Comparison of ENCODE assay signal across 15 cellular contexts in genomic region chr6:84466521-84466920, GRCh38.
DNase-seq lines count a peak whose midpoint lies in the region; ATAC-seq and TF ChIP-seq lines count a peak whose summit lies in the region.
"Had no signal": no experiment of that assay in that cellular context is flagged by ENCODE, and none has a peak within 500 bp of the region (broad histone marks: within the 10 kb centered on the region; RNA-seq: fewer than 3 reads in every experiment).

No MANE protein-coding gene starts in this region.

- H3K27ac ChIP-seq in DND-41 (ENCODE audit: low read length) (no peak overlapping the region), neuronal stem cell (replicated peaks; ENCODE audit: low read length) (no peak overlapping the region), right atrium auricular region (no peak overlapping the region)
- H3K27ac ChIP-seq: KMS-11, stomach had no signal

- DNase-seq in DND-41 (no peak), NCI-H69 (lab: John Stamatoyannopoulos, UW) (peak; percentile 6), dermis microvascular lymphatic vessel endothelial cell (ENCODE audit: low read depth in 2 of 2) (peak; percentile 60 to 85), neuronal stem cell (ENCODE audit: low spot score) (no peak), RPMI8226 (no peak), right atrium auricular region (ENCODE audit: low spot score) (no peak)
- DNase-seq in natural killer cell treated with Interleukin-12 subunit alpha and Interleukin-12 subunit beta and Interleukin-15 and Interleukin-18, amount 100 ng/mL, for 72 hours (ENCODE audit: low spot score), result no peak
- DNase-seq: activated CD4-positive, alpha-beta T cell treated with anti-CD3 and anti-CD28 coated beads, Interleukin-2, amount 50 U/mL, for 1 hour; activated naive CD4-positive, alpha-beta T cell treated with anti-CD3 and anti-CD28 coated beads, Interleukin-2, amount 10 ng/mL, durations not matched to agents 7 days and 5 days; effector CD4-positive, alpha-beta T cell; NCI-H446 treated with DMSO at 0.1 percent for 48 hours; stomach had no signal

- H3K4me3 ChIP-seq in DND-41 (ENCODE audit: low read depth in 1 of 2, low read length in 2 of 2) (no peak overlapping the region), neuronal stem cell (ENCODE audit: low read length in 2 of 2) (no peak overlapping the region), right atrium auricular region (no peak overlapping the region)
- H3K4me3 ChIP-seq: stomach had no signal

- H3K4me1 ChIP-seq in DND-41 (ENCODE audit: insufficient read depth, low read length), result no peaks in the 10 kb centered on the region
- H3K4me1 ChIP-seq in neuronal stem cell (ENCODE audit: control insufficient read depth in 2 of 2, insufficient read depth in 1 of 2, low read depth in 1 of 2, low read length in 2 of 2), result peaks cover 0 to 3% of the 10 kb centered on the region in 2 donors
- H3K4me1 ChIP-seq in right atrium auricular region, result no peaks in the 10 kb centered on the region
- H3K4me1 ChIP-seq: stomach had no signal

- H3K9me3 Mint-ChIP-seq in natural killer cell treated with Interleukin-12 subunit alpha and Interleukin-12 subunit beta and Interleukin-15 and Interleukin-18, amount 100 ng/mL, for 72 hours, result peaks cover 14% of the 10 kb centered on the region
- H3K9me3 Mint-ChIP-seq: activated naive CD4-positive, alpha-beta T cell treated with anti-CD3 and anti-CD28 coated beads, Interleukin-2, amount 10 ng/mL, durations not matched to agents 7 days and 5 days; neural crest cell had no signal

- H3K4me1 Mint-ChIP-seq in natural killer cell treated with Interleukin-12 subunit alpha and Interleukin-12 subunit beta and Interleukin-15 and Interleukin-18, amount 100 ng/mL, for 72 hours (ENCODE audit: low read depth in 2 of 2), result no peaks in the 10 kb centered on the region
- H3K4me1 Mint-ChIP-seq: activated naive CD4-positive, alpha-beta T cell treated with anti-CD3 and anti-CD28 coated beads, Interleukin-2, amount 10 ng/mL, durations not matched to agents 7 days and 5 days; neural crest cell had no signal

- H3K14ac ChIP-seq in neuronal stem cell (ENCODE audit: low read length), result peak overlapping the region; percentile 31

- H3K36me3 Mint-ChIP-seq in natural killer cell treated with Interleukin-12 subunit alpha and Interleukin-12 subunit beta and Interleukin-15 and Interleukin-18, amount 100 ng/mL, for 72 hours, result no peaks in the 10 kb centered on the region
- H3K36me3 Mint-ChIP-seq: activated naive CD4-positive, alpha-beta T cell treated with anti-CD3 and anti-CD28 coated beads, Interleukin-2, amount 10 ng/mL, durations not matched to agents 7 days and 5 days had no signal

- no peak overlapping the region for H4K91ac ChIP-seq in neuronal stem cell (ENCODE audit: low read depth, low read length, poor library complexity)

- H2AFZ ChIP-seq in DND-41 (ENCODE audit: low read depth, low read length), result no peak overlapping the region
- no peak overlapping the region for H2AFZ ChIP-seq in neuronal stem cell (ENCODE audit: low read length)

- no peaks in the 10 kb centered on the region for H3K27me3 Mint-ChIP-seq in natural killer cell treated with Interleukin-12 subunit alpha and Interleukin-12 subunit beta and Interleukin-15 and Interleukin-18, amount 100 ng/mL, for 72 hours
- H3K27me3 Mint-ChIP-seq: activated naive CD4-positive, alpha-beta T cell treated with anti-CD3 and anti-CD28 coated beads, Interleukin-2, amount 10 ng/mL, durations not matched to agents 7 days and 5 days had no signal

- no peak overlapping the region for H2BK5ac ChIP-seq in neuronal stem cell (ENCODE audit: low read length)

- no peak overlapping the region for H3K27ac Mint-ChIP-seq in natural killer cell treated with Interleukin-12 subunit alpha and Interleukin-12 subunit beta and Interleukin-15 and Interleukin-18, amount 100 ng/mL, for 72 hours
- H3K27ac Mint-ChIP-seq: activated naive CD4-positive, alpha-beta T cell treated with anti-CD3 and anti-CD28 coated beads, Interleukin-2, amount 10 ng/mL, durations not matched to agents 7 days and 5 days had no signal

- no peak overlapping the region for H4K8ac ChIP-seq in neuronal stem cell (ENCODE audit: low read depth, low read length)

- no peaks in the 10 kb centered on the region for H4K20me1 ChIP-seq in DND-41 (ENCODE audit: insufficient read depth, low read length)

- H2AK5ac ChIP-seq in neuronal stem cell (ENCODE audit: low read depth, low read length), result no peak overlapping the region

- no peak overlapping the region for H2BK120ac ChIP-seq in neuronal stem cell (ENCODE audit: low read depth, low read length)

- H3K23ac ChIP-seq in neuronal stem cell (ENCODE audit: low read depth, low read length, poor library complexity), result no peak overlapping the region

- no peaks in the 10 kb centered on the region for H3K9me3 ChIP-seq in DND-41 (ENCODE audit: insufficient read depth, low read length, severe bottlenecking)
- H3K9me3 ChIP-seq in neuronal stem cell (replicated peaks in 1 of 2; ENCODE audit: control insufficient read depth in 2 of 2, insufficient read depth in 1 of 2, low read depth in 1 of 2, low read length in 2 of 2), result no peaks in the 10 kb centered on the region
- H3K9me3 ChIP-seq in right atrium auricular region, result no peaks in the 10 kb centered on the region
- H3K9me3 ChIP-seq: stomach had no signal

- H3K27me3 ChIP-seq in DND-41 (ENCODE audit: insufficient read depth, low read length, poor library complexity) (no peaks in the 10 kb centered on the region), neuronal stem cell (ENCODE audit: control insufficient read depth in 3 of 3, insufficient read depth in 3 of 3, low read depth in 1 of 3, low read length in 3 of 3) (no peaks in the 10 kb centered on the region), right atrium auricular region (no peaks in the 10 kb centered on the region)
- H3K27me3 ChIP-seq: stomach had no signal

- ATAC-seq in DND-41 (ENCODE audit: insufficient read depth, low read depth) (peak; percentile 48; the same call in 1 of the 3 replicates), GM18502 (IDR thresholded peaks at IDR 0.05; ENCODE audit: poor library complexity, unreplicated experiment) (no peak)
- no peak for ATAC-seq in natural killer cell treated with Interleukin-12 subunit alpha and Interleukin-12 subunit beta and Interleukin-15 and Interleukin-18, amount 100 ng/mL, for 72 hours

- no CpG with 5 or more reads among the region's 4 CpGs for WGBS in neuronal stem cell (ENCODE audit: extremely low coverage in 2 of 2, insufficient read length in 2 of 2, insufficient replicate concordance in 1 of 2), 2 donors

- H3K18ac ChIP-seq in neuronal stem cell (ENCODE audit: low read length), result peak overlapping the region; percentile 60

- H3K36me3 ChIP-seq in DND-41 (ENCODE audit: insufficient read depth, low read length) (no peaks in the 10 kb centered on the region), neuronal stem cell (replicated peaks in 1 of 2; ENCODE audit: control insufficient read depth in 2 of 2, insufficient read depth in 2 of 2, low read length in 2 of 2) (no peaks in the 10 kb centered on the region), right atrium auricular region (no peaks in the 10 kb centered on the region)
- H3K36me3 ChIP-seq: stomach had no signal

- no peak overlapping the region for H2BK15ac ChIP-seq in neuronal stem cell (ENCODE audit: low read length)

- no peak overlapping the region for H2BK12ac ChIP-seq in neuronal stem cell (ENCODE audit: low read length)

- no peak overlapping the region for H3K4me2 ChIP-seq in DND-41 (ENCODE audit: insufficient read depth, low read length)
- H3K4me2 ChIP-seq in neuronal stem cell (ENCODE audit: insufficient read depth, low read length, poor library complexity, severe bottlenecking), result no peak overlapping the region
- H3K4me2 ChIP-seq: KMS-11 had no signal

- no peak overlapping the region for H3K4me3 Mint-ChIP-seq in natural killer cell treated with Interleukin-12 subunit alpha and Interleukin-12 subunit beta and Interleukin-15 and Interleukin-18, amount 100 ng/mL, for 72 hours
- H3K4me3 Mint-ChIP-seq: activated naive CD4-positive, alpha-beta T cell treated with anti-CD3 and anti-CD28 coated beads, Interleukin-2, amount 10 ng/mL, durations not matched to agents 7 days and 5 days; neural crest cell had no signal

- no peak overlapping the region for H3K9ac ChIP-seq in DND-41 (ENCODE audit: low read depth, low read length)
- peak overlapping the region; percentile 56 for H3K9ac ChIP-seq in neuronal stem cell (ENCODE audit: low read depth, low read length, poor library complexity)
- H3K9ac ChIP-seq: KMS-11 had no signal

- no peaks in the 10 kb centered on the region for H3K79me1 ChIP-seq in neuronal stem cell (ENCODE audit: low read depth, low read length)

- TF ChIP-seq CTCF in DND-41 (IDR thresholded peaks at IDR 0.05; ENCODE audit: borderline replicate concordance, extremely low read depth, low read length, poor library complexity, severe bottlenecking) (no peak), right atrium auricular region (IDR thresholded peaks at IDR 0.05) (no peak)

- H3K79me2 ChIP-seq in DND-41 (ENCODE audit: insufficient read depth, low read length), result no peaks in the 10 kb centered on the region

- H3K4ac ChIP-seq in neuronal stem cell (ENCODE audit: low read length), result no peak overlapping the region

Comparison
In these comparisons a context has a peak if more than half of its experiments do, and no peak if none do; other contexts are left out.
1. DNase-seq: peak in NCI-H69 (single experiment) and dermis microvascular lymphatic vessel endothelial cell (2 of 2); none in DND-41 (single experiment), neuronal stem cell (single experiment), RPMI8226 (single experiment), right atrium auricular region (single experiment) and natural killer cell treated with Interleukin-12 subunit alpha and Interleukin-12 subunit beta and Interleukin-15 and Interleukin-18, amount 100 ng/mL, for 72 hours (single experiment).